Comparison of ENCODE assay signal across 1 cellular context in genomic region chr6:153117986-153118886, GRCh38.
TF ChIP-seq lines count a peak whose summit lies in the region.

No MANE protein-coding gene starts in this region.

TF ChIP-seq in GM12878, 131 proteins besides CTCF, POLR2A, EP300 and RAD21 (continued from another document):
- TF ChIP-seq ZBTB40 (IDR thresholded peaks at IDR 0.05; ENCODE audit: borderline replicate concordance), result no peak; the same call in 1 of the 2 replicates
